In the genomic region with DNA sequence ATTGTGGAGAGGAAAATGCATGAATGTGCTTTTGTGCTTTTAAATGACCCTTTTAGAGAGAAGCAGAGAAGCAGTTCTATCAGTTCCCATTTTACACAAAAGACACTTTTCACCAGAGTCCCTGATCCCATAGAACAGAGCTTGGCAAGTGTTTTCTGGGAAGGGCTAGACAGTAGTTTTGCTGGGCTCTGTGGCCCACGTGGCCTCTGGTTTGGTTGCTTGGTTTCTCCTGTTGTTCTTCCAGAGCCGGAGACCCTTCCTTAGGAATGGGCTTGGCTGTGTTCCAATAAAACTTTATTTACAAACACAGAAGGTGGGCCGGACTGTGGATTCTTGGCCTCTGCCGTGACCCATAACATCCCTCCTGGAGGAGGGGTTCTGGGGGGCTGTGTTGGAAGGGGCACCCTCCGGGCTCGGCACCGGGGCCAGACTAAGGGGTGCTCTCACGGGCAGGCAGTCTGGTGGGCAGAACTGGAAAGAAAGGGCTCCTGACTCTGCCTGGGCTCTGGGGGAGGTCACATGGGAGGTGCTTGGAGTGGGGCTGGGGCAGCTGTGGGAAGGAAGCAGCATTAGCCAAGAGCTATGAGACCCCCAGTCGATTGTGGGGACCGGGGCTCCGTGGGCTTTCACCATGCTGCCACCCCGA, we compare ENCODE assay signal across 11 cellular contexts. TPM values are rescaled to one million over a fixed set of nuclear protein-coding genes. Genes with fewer than 3 reads are reported as not detected.
A peak's percentile ranks its signal among the peaks of the same experiment; 100 is the strongest.
DNase-seq lines count a peak whose midpoint lies in the region; ATAC-seq lines count a peak whose summit lies in the region.
"Had no signal": no experiment of that assay in that cellular context is flagged by ENCODE, and none has a peak within 500 bp of the region (broad histone marks: within the 10 kb centered on the region; RNA-seq: fewer than 3 reads in every experiment).

No MANE protein-coding gene starts in this region.

- peak overlapping the region; percentile 32 for H3K4me3 Mint-ChIP-seq in stimulated activated naive CD8-positive, alpha-beta T cell treated with anti-CD3 and anti-CD28 coated beads, Interleukin-15, Interleukin-2, amounts not matched to agents 100 ng/mL and 50 ng/mL, for 24 hours
- H3K4me3 Mint-ChIP-seq in activated T-helper 2 cell treated with anti-CD3 and anti-CD28 coated beads, Interferon-gamma antibody, Interleukin-2, Interleukin-4, amounts not matched to agents 10 μg/mL and 5 μg/mL and 100 μg/mL, durations not matched to agents 14 hours and 24 hours and 36 hours (ENCODE audit: low read depth), result no peak overlapping the region
- H3K4me3 Mint-ChIP-seq in naive B cell, result peak overlapping the region; percentile 86 to 94 (median 91)

- peaks cover 22% of the 10 kb centered on the region for H3K36me3 Mint-ChIP-seq in stimulated activated naive CD8-positive, alpha-beta T cell treated with anti-CD3 and anti-CD28 coated beads, Interleukin-15, Interleukin-2, amounts not matched to agents 100 ng/mL and 50 ng/mL, for 24 hours (ENCODE audit: low read depth)
- peaks cover 25% of the 10 kb centered on the region for H3K36me3 Mint-ChIP-seq in activated T-helper 2 cell treated with anti-CD3 and anti-CD28 coated beads, Interferon-gamma antibody, Interleukin-2, Interleukin-4, amounts not matched to agents 10 μg/mL and 5 μg/mL and 100 μg/mL, durations not matched to agents 14 hours and 24 hours and 36 hours (ENCODE audit: low read depth)
- peaks cover 7 to 22% of the 10 kb centered on the region in 2 donors for H3K36me3 Mint-ChIP-seq in naive B cell

- no peak for DNase-seq in stimulated activated naive CD8-positive, alpha-beta T cell treated with anti-CD3 and anti-CD28 coated beads, Interleukin-15, Interleukin-2, amounts not matched to agents 100 U/mL and 50 U/mL, for 24 hours
- DNase-seq in activated T-helper 2 cell treated with anti-CD3 and anti-CD28 coated beads, Interferon-gamma antibody, Interleukin-2, Interleukin-4, amounts not matched to agents 10 μg/mL and 5 μg/mL and 100 μg/mL, durations not matched to agents 14 hours and 24 hours and 36 hours (ENCODE audit: low spot score), result no peak
- DNase-seq in naive B cell, result no peak
- no peak for DNase-seq in ureter (ENCODE audit: low spot score)
- no peak for DNase-seq in stimulated activated CD4-positive, alpha-beta T cell treated with anti-CD3 and anti-CD28 coated beads, Interleukin-4, amount 100 ng/mL, for 1 hour
- DNase-seq: NCI-H524 treated with DMSO at 0.1 percent for 48 hours had no signal

- H3K27ac Mint-ChIP-seq in stimulated activated naive CD8-positive, alpha-beta T cell treated with anti-CD3 and anti-CD28 coated beads, Interleukin-15, Interleukin-2, amounts not matched to agents 100 ng/mL and 50 ng/mL, for 24 hours, result peak overlapping the region; percentile 90
- H3K27ac Mint-ChIP-seq in activated T-helper 2 cell treated with anti-CD3 and anti-CD28 coated beads, Interferon-gamma antibody, Interleukin-2, Interleukin-4, amounts not matched to agents 10 μg/mL and 5 μg/mL and 100 μg/mL, durations not matched to agents 14 hours and 24 hours and 36 hours, result peak overlapping the region; percentile 1
- H3K27ac Mint-ChIP-seq in naive B cell, result peak overlapping the region; percentile 97 to 99 (median 97)

- intact Hi-C loops in activated T-helper 2 cell treated with anti-CD3 and anti-CD28 coated beads, Interferon-gamma antibody, Interleukin-2, Interleukin-4, amounts not matched to agents 10 μg/mL and 5 μg/mL and 100 μg/mL, durations not matched to agents 14 hours and 24 hours and 36 hours (cut with micrococcal nuclease), result no loop called here

- no peaks in the 10 kb centered on the region for H3K27me3 Mint-ChIP-seq in stimulated activated naive CD8-positive, alpha-beta T cell treated with anti-CD3 and anti-CD28 coated beads, Interleukin-15, Interleukin-2, amounts not matched to agents 100 ng/mL and 50 ng/mL, for 24 hours
- H3K27me3 Mint-ChIP-seq in activated T-helper 2 cell treated with anti-CD3 and anti-CD28 coated beads, Interferon-gamma antibody, Interleukin-2, Interleukin-4, amounts not matched to agents 10 μg/mL and 5 μg/mL and 100 μg/mL, durations not matched to agents 14 hours and 24 hours and 36 hours (ENCODE audit: low read depth), result no peaks in the 10 kb centered on the region
- no peaks in the 10 kb centered on the region for H3K27me3 Mint-ChIP-seq in naive B cell

- H3K9me3 Mint-ChIP-seq in stimulated activated naive CD8-positive, alpha-beta T cell treated with anti-CD3 and anti-CD28 coated beads, Interleukin-15, Interleukin-2, amounts not matched to agents 100 ng/mL and 50 ng/mL, for 24 hours, result peaks cover 9% of the 10 kb centered on the region
- H3K9me3 Mint-ChIP-seq in activated T-helper 2 cell treated with anti-CD3 and anti-CD28 coated beads, Interferon-gamma antibody, Interleukin-2, Interleukin-4, amounts not matched to agents 10 μg/mL and 5 μg/mL and 100 μg/mL, durations not matched to agents 14 hours and 24 hours and 36 hours, result peaks cover 9% of the 10 kb centered on the region
- H3K9me3 Mint-ChIP-seq in naive B cell, result peaks cover 0 to 2% (median 0%) of the 10 kb centered on the region in 7 donors

- no peak for ATAC-seq in stimulated activated naive CD8-positive, alpha-beta T cell treated with anti-CD3 and anti-CD28 coated beads, Interleukin-15, Interleukin-2, amounts not matched to agents 100 U/mL and 50 U/mL, for 24 hours
- no peak for ATAC-seq in naive B cell (ENCODE audit: low read depth in 2 of 2)
- ATAC-seq in GM21390 (IDR thresholded peaks at IDR 0.05; ENCODE audit: unreplicated experiment), result no peak
- ATAC-seq in HG03469 (IDR thresholded peaks at IDR 0.05; ENCODE audit: unreplicated experiment), result no peak

- peaks cover 71% of the 10 kb centered on the region for H3K4me1 Mint-ChIP-seq in stimulated activated naive CD8-positive, alpha-beta T cell treated with anti-CD3 and anti-CD28 coated beads, Interleukin-15, Interleukin-2, amounts not matched to agents 100 ng/mL and 50 ng/mL, for 24 hours (ENCODE audit: low read depth)
- peaks cover 35% of the 10 kb centered on the region for H3K4me1 Mint-ChIP-seq in activated T-helper 2 cell treated with anti-CD3 and anti-CD28 coated beads, Interferon-gamma antibody, Interleukin-2, Interleukin-4, amounts not matched to agents 10 μg/mL and 5 μg/mL and 100 μg/mL, durations not matched to agents 14 hours and 24 hours and 36 hours (ENCODE audit: low read depth)
- peaks cover 67 to 87% (median 87%) of the 10 kb centered on the region in 3 donors for H3K4me1 Mint-ChIP-seq in naive B cell

RNA-seq across cellular contexts. Expression of gene SPPL2B, which starts 3.2 kb away (rescaled TPM):
- 60.8 and 69.5 TPM in 2 replicates for total RNA-seq in activated T-helper 2 cell treated with anti-CD3 and anti-CD28 coated beads, Interferon-gamma antibody, Interleukin-2, Interleukin-4, amounts not matched to agents 10 μg/mL and 5 μg/mL and 100 μg/mL, durations not matched to agents 14 hours and 24 hours and 36 hours
- polyA plus RNA-seq in naive B cell (ENCODE audit: low read depth in 6 of 6), result 10 to 100 TPM; 13.0 to 38.0 (median 18.7) TPM
- total RNA-seq in ureter, result 70.3 TPM

RNA-seq across cellular contexts. Expression of gene LSM7, which starts 3.3 kb away (rescaled TPM):
- total RNA-seq in activated T-helper 2 cell treated with anti-CD3 and anti-CD28 coated beads, Interferon-gamma antibody, Interleukin-2, Interleukin-4, amounts not matched to agents 10 μg/mL and 5 μg/mL and 100 μg/mL, durations not matched to agents 14 hours and 24 hours and 36 hours, result 142 and 171 TPM in 2 replicates
- 100 to 1,000 TPM; 275 to 337 (median 314) TPM for polyA plus RNA-seq in naive B cell (ENCODE audit: low read depth in 6 of 6)
- total RNA-seq in ureter, result 85.0 TPM

RNA-seq across cellular contexts. Expression of gene LINGO3, which starts 23.8 kb away (rescaled TPM):
- 0.23 TPM in 1 of 2 replicates, not detected in the other for total RNA-seq in activated T-helper 2 cell treated with anti-CD3 and anti-CD28 coated beads, Interferon-gamma antibody, Interleukin-2, Interleukin-4, amounts not matched to agents 10 μg/mL and 5 μg/mL and 100 μg/mL, durations not matched to agents 14 hours and 24 hours and 36 hours
- 10 to 100 TPM in 5 of 6 donors, 1 to 10 TPM in 1; 6.4 to 45.0 (median 15.4) TPM for polyA plus RNA-seq in naive B cell (ENCODE audit: low read depth in 6 of 6)
- not detected for total RNA-seq in ureter
- total RNA-seq: ascending aorta, mucosa of descending colon had no signal

RNA-seq across cellular contexts. Expression of gene TMPRSS9, which starts 28.3 kb away (rescaled TPM):
- total RNA-seq in activated T-helper 2 cell treated with anti-CD3 and anti-CD28 coated beads, Interferon-gamma antibody, Interleukin-2, Interleukin-4, amounts not matched to agents 10 μg/mL and 5 μg/mL and 100 μg/mL, durations not matched to agents 14 hours and 24 hours and 36 hours, result not detected in 2 replicates
- not detected for polyA plus RNA-seq in naive B cell (ENCODE audit: low read depth in 6 of 6)
- not detected for total RNA-seq in ureter
- total RNA-seq: ascending aorta had no signal

RNA-seq across cellular contexts. Expression of gene PEAK3, which starts 49.7 kb away (rescaled TPM):
- total RNA-seq in activated T-helper 2 cell treated with anti-CD3 and anti-CD28 coated beads, Interferon-gamma antibody, Interleukin-2, Interleukin-4, amounts not matched to agents 10 μg/mL and 5 μg/mL and 100 μg/mL, durations not matched to agents 14 hours and 24 hours and 36 hours, result 0.11 and 0.18 TPM in 2 replicates
- 1 to 10 TPM in 1 of 6 donors, under 1 TPM in 4, not detected in 1; 0.30 to 1.0 (median 0.49) TPM for polyA plus RNA-seq in naive B cell (ENCODE audit: low read depth in 6 of 6)
- 0.99 TPM for total RNA-seq in ureter

Comparison
In these comparisons a context has a peak if more than half of its experiments do, and no peak if none do; other contexts are left out.
1. H3K27ac Mint-ChIP-seq: peak in every context shown above with its lines; median percentile 97 in naive B cell; 90 in stimulated activated naive CD8-positive, alpha-beta T cell treated with anti-CD3 and anti-CD28 coated beads, Interleukin-15, Interleukin-2, amounts not matched to agents 100 ng/mL and 50 ng/mL, for 24 hours; 1 in activated T-helper 2 cell treated with anti-CD3 and anti-CD28 coated beads, Interferon-gamma antibody, Interleukin-2, Interleukin-4, amounts not matched to agents 10 μg/mL and 5 μg/mL and 100 μg/mL, durations not matched to agents 14 hours and 24 hours and 36 hours.